ENCODE assay signal across 16 cellular contexts in genomic region chrX:78064152-78064551, GRCh38.
"Had no signal": no experiment of that assay in that cellular context is flagged by ENCODE, and none has a peak within 500 bp of the region (broad histone marks: within the 10 kb centered on the region; RNA-seq: fewer than 3 reads in every experiment).

No MANE protein-coding gene starts in this region.

- H3K9me3 ChIP-seq: pancreas, right lobe of liver had no signal

- H3K36me3 ChIP-seq: pancreas, right lobe of liver had no signal

- DNase-seq: activated CD4-positive, alpha-beta T cell treated with anti-CD3 and anti-CD28 coated beads, Interleukin-2, amount 50 U/mL, for 4 hours; activated naive CD8-positive, alpha-beta T cell treated with anti-CD3 and anti-CD28 coated beads, Interleukin-2, amount 10 ng/mL, durations not matched to agents 7 days and 5 days; amygdala; central memory CD4-positive, alpha-beta T cell; dorsolateral prefrontal cortex; glutamatergic neuron; hippocampal formation; left cardiac atrium; natural killer cell; pancreas; right lobe of liver; small intestine; stimulated activated CD4-positive, alpha-beta T cell treated with anti-CD3 and anti-CD28 coated beads, Interleukin-4, amount 100 ng/mL, for 1 hour had no signal

- H3K27ac ChIP-seq: foreskin keratinocyte, pancreas, right lobe of liver had no signal

- H3K27me3 ChIP-seq: foreskin keratinocyte, pancreas, right lobe of liver had no signal

- H3K27me3 Mint-ChIP-seq: activated naive CD8-positive, alpha-beta T cell treated with anti-CD3 and anti-CD28 coated beads, Interleukin-2, amount 10 ng/mL, durations not matched to agents 7 days and 5 days had no signal

- H3K36me3 Mint-ChIP-seq: activated naive CD8-positive, alpha-beta T cell treated with anti-CD3 and anti-CD28 coated beads, Interleukin-2, amount 10 ng/mL, durations not matched to agents 7 days and 5 days; brain; natural killer cell had no signal

- H3K27ac Mint-ChIP-seq: activated naive CD8-positive, alpha-beta T cell treated with anti-CD3 and anti-CD28 coated beads, Interleukin-2, amount 10 ng/mL, durations not matched to agents 7 days and 5 days; T-helper 2 cell treated with Interferon-gamma antibody and Interleukin-4, amounts not matched to agents 5 μg/mL and 100 μg/mL, for 36 hours had no signal

- H3K4me3 Mint-ChIP-seq: activated naive CD8-positive, alpha-beta T cell treated with anti-CD3 and anti-CD28 coated beads, Interleukin-2, amount 10 ng/mL, durations not matched to agents 7 days and 5 days; brain; natural killer cell; T-helper 2 cell treated with Interferon-gamma antibody and Interleukin-4, amounts not matched to agents 5 μg/mL and 100 μg/mL, for 36 hours had no signal

- H3K4me3 ChIP-seq: dorsolateral prefrontal cortex, pancreas, right lobe of liver had no signal

- H3K9me3 Mint-ChIP-seq: activated naive CD8-positive, alpha-beta T cell treated with anti-CD3 and anti-CD28 coated beads, Interleukin-2, amount 10 ng/mL, durations not matched to agents 7 days and 5 days; natural killer cell; T-helper 2 cell treated with Interferon-gamma antibody and Interleukin-4, amounts not matched to agents 5 μg/mL and 100 μg/mL, for 36 hours had no signal

- H3K4me1 ChIP-seq: foreskin keratinocyte, pancreas, right lobe of liver had no signal
